Comparison of ENCODE assay signal across 1 cellular context in the genomic region with DNA sequence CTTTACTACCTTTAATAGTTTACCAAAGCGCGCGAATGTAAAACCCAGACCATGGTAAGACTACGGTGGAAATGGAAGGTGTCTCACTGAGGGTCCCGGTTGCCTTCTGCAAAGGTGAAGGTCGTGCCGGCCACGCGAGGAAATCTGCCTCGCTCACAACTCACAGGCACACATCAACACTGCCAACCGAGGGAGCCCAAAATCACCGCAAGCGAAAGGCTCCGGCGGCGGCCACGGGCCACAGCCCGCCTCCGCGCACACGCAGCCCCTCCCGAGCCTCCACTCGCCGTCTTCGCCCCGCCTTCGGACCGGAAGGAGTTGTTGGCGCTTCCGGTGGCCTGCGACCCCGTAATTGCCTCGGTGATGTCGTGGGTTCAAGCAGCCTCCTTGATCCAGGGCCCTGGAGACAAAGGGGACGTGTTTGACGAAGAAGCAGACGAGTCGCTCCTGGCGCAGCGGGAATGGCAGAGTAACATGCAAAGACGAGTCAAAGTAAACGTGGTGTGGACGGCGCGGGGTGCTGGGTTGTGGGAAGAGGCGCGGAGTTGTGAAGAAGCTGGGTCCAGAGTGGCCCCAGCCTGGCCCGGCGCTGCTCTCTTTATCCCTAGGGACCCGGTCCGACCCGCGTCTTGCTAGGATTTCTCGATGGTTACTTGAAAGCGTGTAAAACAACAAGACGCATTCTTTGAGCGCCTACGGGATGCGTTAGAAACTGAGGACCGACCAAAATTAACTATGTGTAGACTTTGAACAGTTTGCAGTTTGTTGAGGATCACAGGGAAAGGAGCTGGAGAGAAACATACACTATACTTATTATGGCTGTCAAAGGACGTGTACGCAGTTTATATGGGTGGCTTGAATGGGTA.
TF ChIP-seq lines count a peak whose summit lies in the region.

A gene with protein sequence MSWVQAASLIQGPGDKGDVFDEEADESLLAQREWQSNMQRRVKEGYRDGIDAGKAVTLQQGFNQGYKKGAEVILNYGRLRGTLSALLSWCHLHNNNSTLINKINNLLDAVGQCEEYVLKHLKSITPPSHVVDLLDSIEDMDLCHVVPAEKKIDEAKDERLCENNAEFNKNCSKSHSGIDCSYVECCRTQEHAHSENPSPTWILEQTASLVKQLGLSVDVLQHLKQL (plus strand): TSS at position 349 of the 866 bp plus-strand sequence. CDS start 15 bp downstream, at position 364.

TF ChIP-seq in K562, 482 proteins besides CTCF, POLR2A, EP300 and RAD21 (continued from another document and continues in another):
- TF ChIP-seq, protein P1, sequence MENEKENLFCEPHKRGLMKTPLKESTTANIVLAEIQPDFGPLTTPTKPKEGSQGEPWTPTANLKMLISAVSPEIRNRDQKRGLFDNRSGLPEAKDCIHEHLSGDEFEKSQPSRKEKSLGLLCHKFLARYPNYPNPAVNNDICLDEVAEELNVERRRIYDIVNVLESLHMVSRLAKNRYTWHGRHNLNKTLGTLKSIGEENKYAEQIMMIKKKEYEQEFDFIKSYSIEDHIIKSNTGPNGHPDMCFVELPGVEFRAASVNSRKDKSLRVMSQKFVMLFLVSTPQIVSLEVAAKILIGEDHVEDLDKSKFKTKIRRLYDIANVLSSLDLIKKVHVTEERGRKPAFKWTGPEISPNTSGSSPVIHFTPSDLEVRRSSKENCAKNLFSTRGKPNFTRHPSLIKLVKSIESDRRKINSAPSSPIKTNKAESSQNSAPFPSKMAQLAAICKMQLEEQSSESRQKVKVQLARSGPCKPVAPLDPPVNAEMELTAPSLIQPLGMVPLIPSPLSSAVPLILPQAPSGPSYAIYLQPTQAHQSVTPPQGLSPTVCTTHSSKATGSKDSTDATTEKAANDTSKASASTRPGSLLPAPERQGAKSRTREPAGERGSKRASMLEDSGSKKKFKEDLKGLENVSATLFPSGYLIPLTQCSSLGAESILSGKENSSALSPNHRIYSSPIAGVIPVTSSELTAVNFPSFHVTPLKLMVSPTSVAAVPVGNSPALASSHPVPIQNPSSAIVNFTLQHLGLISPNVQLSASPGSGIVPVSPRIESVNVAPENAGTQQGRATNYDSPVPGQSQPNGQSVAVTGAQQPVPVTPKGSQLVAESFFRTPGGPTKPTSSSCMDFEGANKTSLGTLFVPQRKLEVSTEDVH (IDR thresholded peaks at IDR 0.05; ENCODE audit: low read depth, partially characterized antibody), result peak; percentile 71
- peak; percentile 94 for TF ChIP-seq NR2C2 (CRISPR knock-in tag; IDR thresholded peaks at IDR 0.05)
- TF ChIP-seq NR2C2 (tag; IDR thresholded peaks at IDR 0.05), result peak; percentile 99
- peak; percentile 54 for TF ChIP-seq BCOR (IDR thresholded peaks at IDR 0.05)
- peak; percentile 26; the same call in 1 of the 2 replicates for TF ChIP-seq SP1 (CRISPR knock-in tag; IDR thresholded peaks at IDR 0.05)
- TF ChIP-seq L3MBTL2 (IDR thresholded peaks at IDR 0.05), result peak; percentile 73
- TF ChIP-seq BRF1 (IDR thresholded peaks at IDR 0.05; ENCODE audit: borderline replicate concordance, extremely low read depth, insufficient read length), result no peak
- TF ChIP-seq, protein P2, sequence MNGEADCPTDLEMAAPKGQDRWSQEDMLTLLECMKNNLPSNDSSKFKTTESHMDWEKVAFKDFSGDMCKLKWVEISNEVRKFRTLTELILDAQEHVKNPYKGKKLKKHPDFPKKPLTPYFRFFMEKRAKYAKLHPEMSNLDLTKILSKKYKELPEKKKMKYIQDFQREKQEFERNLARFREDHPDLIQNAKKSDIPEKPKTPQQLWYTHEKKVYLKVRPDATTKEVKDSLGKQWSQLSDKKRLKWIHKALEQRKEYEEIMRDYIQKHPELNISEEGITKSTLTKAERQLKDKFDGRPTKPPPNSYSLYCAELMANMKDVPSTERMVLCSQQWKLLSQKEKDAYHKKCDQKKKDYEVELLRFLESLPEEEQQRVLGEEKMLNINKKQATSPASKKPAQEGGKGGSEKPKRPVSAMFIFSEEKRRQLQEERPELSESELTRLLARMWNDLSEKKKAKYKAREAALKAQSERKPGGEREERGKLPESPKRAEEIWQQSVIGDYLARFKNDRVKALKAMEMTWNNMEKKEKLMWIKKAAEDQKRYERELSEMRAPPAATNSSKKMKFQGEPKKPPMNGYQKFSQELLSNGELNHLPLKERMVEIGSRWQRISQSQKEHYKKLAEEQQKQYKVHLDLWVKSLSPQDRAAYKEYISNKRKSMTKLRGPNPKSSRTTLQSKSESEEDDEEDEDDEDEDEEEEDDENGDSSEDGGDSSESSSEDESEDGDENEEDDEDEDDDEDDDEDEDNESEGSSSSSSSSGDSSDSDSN (IDR thresholded peaks at IDR 0.05; ENCODE audit: borderline replicate concordance in 1 of 2, low read depth in 2 of 2, low read length in 2 of 2), result peak in 1 of 2 experiments; percentile 36; a peak in 1 of 4 replicates
- peak; percentile 97 for TF ChIP-seq NR2C1 (IDR thresholded peaks at IDR 0.05)
- TF ChIP-seq NR2C1 (tag; IDR thresholded peaks at IDR 0.05), result peak; percentile 98
- TF ChIP-seq ASH1L (IDR thresholded peaks at IDR 0.05; ENCODE audit: borderline replicate concordance, low read depth, partially characterized antibody), result no peak
- no peak for TF ChIP-seq GABPB2 (CRISPR knock-in tag; conservative IDR thresholded peaks at IDR 0.05)
- TF ChIP-seq, protein P3, sequence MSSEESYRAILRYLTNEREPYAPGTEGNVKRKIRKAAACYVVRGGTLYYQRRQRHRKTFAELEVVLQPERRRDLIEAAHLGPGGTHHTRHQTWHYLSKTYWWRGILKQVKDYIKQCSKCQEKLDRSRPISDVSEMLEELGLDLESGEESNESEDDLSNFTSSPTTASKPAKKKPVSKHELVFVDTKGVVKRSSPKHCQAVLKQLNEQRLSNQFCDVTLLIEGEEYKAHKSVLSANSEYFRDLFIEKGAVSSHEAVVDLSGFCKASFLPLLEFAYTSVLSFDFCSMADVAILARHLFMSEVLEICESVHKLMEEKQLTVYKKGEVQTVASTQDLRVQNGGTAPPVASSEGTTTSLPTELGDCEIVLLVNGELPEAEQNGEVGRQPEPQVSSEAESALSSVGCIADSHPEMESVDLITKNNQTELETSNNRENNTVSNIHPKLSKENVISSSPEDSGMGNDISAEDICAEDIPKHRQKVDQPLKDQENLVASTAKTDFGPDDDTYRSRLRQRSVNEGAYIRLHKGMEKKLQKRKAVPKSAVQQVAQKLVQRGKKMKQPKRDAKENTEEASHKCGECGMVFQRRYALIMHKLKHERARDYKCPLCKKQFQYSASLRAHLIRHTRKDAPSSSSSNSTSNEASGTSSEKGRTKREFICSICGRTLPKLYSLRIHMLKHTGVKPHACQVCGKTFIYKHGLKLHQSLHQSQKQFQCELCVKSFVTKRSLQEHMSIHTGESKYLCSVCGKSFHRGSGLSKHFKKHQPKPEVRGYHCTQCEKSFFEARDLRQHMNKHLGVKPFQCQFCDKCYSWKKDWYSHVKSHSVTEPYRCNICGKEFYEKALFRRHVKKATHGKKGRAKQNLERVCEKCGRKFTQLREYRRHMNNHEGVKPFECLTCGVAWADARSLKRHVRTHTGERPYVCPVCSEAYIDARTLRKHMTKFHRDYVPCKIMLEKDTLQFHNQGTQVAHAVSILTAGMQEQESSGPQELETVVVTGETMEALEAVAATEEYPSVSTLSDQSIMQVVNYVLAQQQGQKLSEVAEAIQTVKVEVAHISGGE (CRISPR knock-in tag; IDR thresholded peaks at IDR 0.05), result peak in 1 of 3 experiments; percentile 77; a peak in 2 of 6 replicates
- TF ChIP-seq, protein P4, sequence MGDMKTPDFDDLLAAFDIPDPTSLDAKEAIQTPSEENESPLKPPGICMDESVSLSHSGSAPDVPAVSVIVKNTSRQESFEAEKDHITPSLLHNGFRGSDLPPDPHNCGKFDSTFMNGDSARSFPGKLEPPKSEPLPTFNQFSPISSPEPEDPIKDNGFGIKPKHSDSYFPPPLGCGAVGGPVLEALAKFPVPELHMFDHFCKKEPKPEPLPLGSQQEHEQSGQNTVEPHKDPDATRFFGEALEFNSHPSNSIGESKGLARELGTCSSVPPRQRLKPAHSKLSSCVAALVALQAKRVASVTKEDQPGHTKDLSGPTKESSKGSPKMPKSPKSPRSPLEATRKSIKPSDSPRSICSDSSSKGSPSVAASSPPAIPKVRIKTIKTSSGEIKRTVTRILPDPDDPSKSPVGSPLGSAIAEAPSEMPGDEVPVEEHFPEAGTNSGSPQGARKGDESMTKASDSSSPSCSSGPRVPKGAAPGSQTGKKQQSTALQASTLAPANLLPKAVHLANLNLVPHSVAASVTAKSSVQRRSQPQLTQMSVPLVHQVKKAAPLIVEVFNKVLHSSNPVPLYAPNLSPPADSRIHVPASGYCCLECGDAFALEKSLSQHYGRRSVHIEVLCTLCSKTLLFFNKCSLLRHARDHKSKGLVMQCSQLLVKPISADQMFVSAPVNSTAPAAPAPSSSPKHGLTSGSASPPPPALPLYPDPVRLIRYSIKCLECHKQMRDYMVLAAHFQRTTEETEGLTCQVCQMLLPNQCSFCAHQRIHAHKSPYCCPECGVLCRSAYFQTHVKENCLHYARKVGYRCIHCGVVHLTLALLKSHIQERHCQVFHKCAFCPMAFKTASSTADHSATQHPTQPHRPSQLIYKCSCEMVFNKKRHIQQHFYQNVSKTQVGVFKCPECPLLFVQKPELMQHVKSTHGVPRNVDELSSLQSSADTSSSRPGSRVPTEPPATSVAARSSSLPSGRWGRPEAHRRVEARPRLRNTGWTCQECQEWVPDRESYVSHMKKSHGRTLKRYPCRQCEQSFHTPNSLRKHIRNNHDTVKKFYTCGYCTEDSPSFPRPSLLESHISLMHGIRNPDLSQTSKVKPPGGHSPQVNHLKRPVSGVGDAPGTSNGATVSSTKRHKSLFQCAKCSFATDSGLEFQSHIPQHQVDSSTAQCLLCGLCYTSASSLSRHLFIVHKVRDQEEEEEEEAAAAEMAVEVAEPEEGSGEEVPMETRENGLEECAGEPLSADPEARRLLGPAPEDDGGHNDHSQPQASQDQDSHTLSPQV (IDR thresholded peaks at IDR 0.05), result peak; percentile 21; the same call in 1 of the 2 replicates
- TF ChIP-seq SOX6 (IDR thresholded peaks at IDR 0.05), result peak; percentile 31; the same call in 1 of the 2 replicates
- TF ChIP-seq SAFB (IDR thresholded peaks at IDR 0.05; ENCODE audit: borderline replicate concordance, low read depth, low read length), result peak; percentile 70; the same call in 1 of the 2 replicates
- no peak for TF ChIP-seq MEF2D (tag; conservative IDR thresholded peaks at IDR 0.05; ENCODE audit: low read depth)
- TF ChIP-seq ZBTB7A (IDR thresholded peaks at IDR 0.05; ENCODE audit: borderline replicate concordance, control insufficient read depth, low read depth, low read length), result peak; percentile 66; the same call in 1 of the 2 replicates
- no peak for TF ChIP-seq FOXJ3 (CRISPR knock-in tag; IDR thresholded peaks at IDR 0.05)
- no peak for TF ChIP-seq MECOM (CRISPR knock-in tag; IDR thresholded peaks at IDR 0.05)
- peak; percentile 62; the same call in 1 of the 2 replicates for TF ChIP-seq CBX1 (IDR thresholded peaks at IDR 0.05; ENCODE audit: low read depth)
- peak; percentile 68 for TF ChIP-seq POLR2H (tag; IDR thresholded peaks at IDR 0.05; ENCODE audit: low read depth)
- peak; percentile 97 for TF ChIP-seq PHF8 (IDR thresholded peaks at IDR 0.05; ENCODE audit: borderline replicate concordance, low read length)
- TF ChIP-seq ESRRA (IDR thresholded peaks at IDR 0.05; ENCODE audit: borderline replicate concordance, low read depth), result peak; percentile 67
- TF ChIP-seq SMAD1 (IDR thresholded peaks at IDR 0.05; ENCODE audit: low read depth, low read length, partially characterized antibody), result peak; percentile 46
- TF ChIP-seq, protein P5, sequence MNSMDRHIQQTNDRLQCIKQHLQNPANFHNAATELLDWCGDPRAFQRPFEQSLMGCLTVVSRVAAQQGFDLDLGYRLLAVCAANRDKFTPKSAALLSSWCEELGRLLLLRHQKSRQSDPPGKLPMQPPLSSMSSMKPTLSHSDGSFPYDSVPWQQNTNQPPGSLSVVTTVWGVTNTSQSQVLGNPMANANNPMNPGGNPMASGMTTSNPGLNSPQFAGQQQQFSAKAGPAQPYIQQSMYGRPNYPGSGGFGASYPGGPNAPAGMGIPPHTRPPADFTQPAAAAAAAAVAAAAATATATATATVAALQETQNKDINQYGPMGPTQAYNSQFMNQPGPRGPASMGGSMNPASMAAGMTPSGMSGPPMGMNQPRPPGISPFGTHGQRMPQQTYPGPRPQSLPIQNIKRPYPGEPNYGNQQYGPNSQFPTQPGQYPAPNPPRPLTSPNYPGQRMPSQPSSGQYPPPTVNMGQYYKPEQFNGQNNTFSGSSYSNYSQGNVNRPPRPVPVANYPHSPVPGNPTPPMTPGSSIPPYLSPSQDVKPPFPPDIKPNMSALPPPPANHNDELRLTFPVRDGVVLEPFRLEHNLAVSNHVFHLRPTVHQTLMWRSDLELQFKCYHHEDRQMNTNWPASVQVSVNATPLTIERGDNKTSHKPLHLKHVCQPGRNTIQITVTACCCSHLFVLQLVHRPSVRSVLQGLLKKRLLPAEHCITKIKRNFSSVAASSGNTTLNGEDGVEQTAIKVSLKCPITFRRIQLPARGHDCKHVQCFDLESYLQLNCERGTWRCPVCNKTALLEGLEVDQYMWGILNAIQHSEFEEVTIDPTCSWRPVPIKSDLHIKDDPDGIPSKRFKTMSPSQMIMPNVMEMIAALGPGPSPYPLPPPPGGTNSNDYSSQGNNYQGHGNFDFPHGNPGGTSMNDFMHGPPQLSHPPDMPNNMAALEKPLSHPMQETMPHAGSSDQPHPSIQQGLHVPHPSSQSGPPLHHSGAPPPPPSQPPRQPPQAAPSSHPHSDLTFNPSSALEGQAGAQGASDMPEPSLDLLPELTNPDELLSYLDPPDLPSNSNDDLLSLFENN (IDR thresholded peaks at IDR 0.05; ENCODE audit: low read depth in 2 of 2, low read length in 2 of 2), result peak in 1 of 2 experiments; percentile 67; a peak in 1 of 4 replicates
- peak in 1 of 2 experiments; percentile 56; a peak in 1 of 4 replicates for TF ChIP-seq SIN3A (IDR thresholded peaks at IDR 0.05; ENCODE audit: borderline replicate concordance in 2 of 2, control insufficient read depth in 1 of 2, low read depth in 2 of 2, low read length in 2 of 2)
- TF ChIP-seq NRF1 (conservative IDR thresholded peaks at IDR 0.05 in 1 of 2, IDR thresholded peaks at IDR 0.05 in 1 of 2), result peak; percentile 83 to 86
- peak; percentile 31 for TF ChIP-seq BHLHE40 (IDR thresholded peaks at IDR 0.05; ENCODE audit: low read length)
- TF ChIP-seq, protein P6, sequence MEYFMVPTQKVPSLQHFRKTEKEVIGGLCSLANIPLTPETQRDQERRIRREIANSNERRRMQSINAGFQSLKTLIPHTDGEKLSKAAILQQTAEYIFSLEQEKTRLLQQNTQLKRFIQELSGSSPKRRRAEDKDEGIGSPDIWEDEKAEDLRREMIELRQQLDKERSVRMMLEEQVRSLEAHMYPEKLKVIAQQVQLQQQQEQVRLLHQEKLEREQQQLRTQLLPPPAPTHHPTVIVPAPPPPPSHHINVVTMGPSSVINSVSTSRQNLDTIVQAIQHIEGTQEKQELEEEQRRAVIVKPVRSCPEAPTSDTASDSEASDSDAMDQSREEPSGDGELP (CRISPR knock-in tag; IDR thresholded peaks at IDR 0.05; ENCODE audit: borderline replicate concordance), result peak; percentile 83
- peak; percentile 97 for TF ChIP-seq RBFOX2 (IDR thresholded peaks at IDR 0.05; ENCODE audit: low read depth, low read length)
- peak; percentile 53 for TF ChIP-seq NFIC (IDR thresholded peaks at IDR 0.05)
- TF ChIP-seq MXI1 (IDR thresholded peaks at IDR 0.05; ENCODE audit: low read depth, low read length), result 0 out of 2 replicates have a peak, but pooled peaks have one; percentile 23
- TF ChIP-seq SAP30 (IDR thresholded peaks at IDR 0.05; ENCODE audit: borderline replicate concordance, insufficient read depth, low read depth, low read length, poor library complexity, severe bottlenecking), result peak; percentile 58
- TF ChIP-seq ZFX (CRISPR knock-in tag; IDR thresholded peaks at IDR 0.05), result peak; percentile 90
- peak; percentile 86 for TF ChIP-seq EGR1 (conservative IDR thresholded peaks at IDR 0.05)
